In the genomic region with DNA sequence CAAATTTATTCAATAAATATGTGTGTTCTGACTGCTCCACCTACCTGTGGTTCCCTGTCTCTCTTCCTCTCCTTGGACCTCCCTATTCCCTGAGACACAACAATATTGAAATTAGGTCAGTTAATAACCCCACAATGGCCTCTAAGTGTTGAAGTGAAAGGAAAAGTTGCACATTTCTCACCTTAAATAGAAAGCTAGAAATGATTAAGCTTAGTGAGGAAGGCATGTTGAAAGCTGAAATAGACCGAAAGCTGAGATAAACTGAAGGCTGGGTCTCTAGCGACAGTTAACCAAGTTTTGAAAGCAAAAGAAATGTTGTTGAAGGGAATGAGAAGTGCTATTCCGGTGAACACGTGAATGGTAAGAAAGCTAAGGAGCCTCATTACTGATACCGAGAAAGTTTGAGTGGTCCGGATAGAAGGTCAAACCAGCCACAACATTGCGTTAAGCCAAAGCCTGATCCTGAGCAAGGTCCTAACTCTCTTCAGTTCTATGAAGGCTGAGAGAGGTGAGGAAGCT, we compare ENCODE assay signal across 14 cellular contexts. TPM values are rescaled to one million over a fixed set of nuclear protein-coding genes. Genes with fewer than 3 reads are reported as not detected.
DNase-seq lines count a peak whose midpoint lies in the region; ATAC-seq and FAIRE-seq lines count a peak whose summit lies in the region.
"Had no signal": no experiment of that assay in that cellular context is flagged by ENCODE, and none has a peak within 500 bp of the region (broad histone marks: within the 10 kb centered on the region; RNA-seq: fewer than 3 reads in every experiment).

No MANE protein-coding gene starts in this region.

- no peak for ATAC-seq in CD4-positive, CD25-positive, alpha-beta regulatory T cell (ENCODE audit: low read depth in 2 of 2)
- peak; percentile 94 for ATAC-seq in GM18907 (IDR thresholded peaks at IDR 0.05; ENCODE audit: unreplicated experiment)
- peak; percentile 93 for ATAC-seq in HG02623 (IDR thresholded peaks at IDR 0.05; ENCODE audit: unreplicated experiment)
- peak; percentile 93 for ATAC-seq in HG03558 (IDR thresholded peaks at IDR 0.05; ENCODE audit: extremely low read depth, unreplicated experiment)
- ATAC-seq: lower lobe of right lung had no signal

- DNase-seq in CD4-positive, CD25-positive, alpha-beta regulatory T cell = peak in 1 of 3 donors; percentile 56
- no peak for DNase-seq in RCC 7860 (ENCODE audit: low spot score)
- no peak for DNase-seq in dermis blood vessel endothelial cell
- no peak for DNase-seq in ecto neural progenitor cell (ENCODE audit: low spot score)
- no peak for DNase-seq in RPMI8226
- DNase-seq: activated naive CD4-positive, alpha-beta T cell treated with Interleukin-2 at 50 U/mL for 16 hours; lower lobe of right lung; substantia nigra had no signal

- no peaks in the 10 kb centered on the region for H3K36me3 Mint-ChIP-seq in CD4-positive, CD25-positive, alpha-beta regulatory T cell

- peaks cover 0 to 9% (median 8%) of the 10 kb centered on the region in 4 donors for H3K4me1 Mint-ChIP-seq in CD4-positive, CD25-positive, alpha-beta regulatory T cell

- H3K27ac Mint-ChIP-seq in CD4-positive, CD25-positive, alpha-beta regulatory T cell = peak overlapping the region; percentile 29 to 71 (median 44)

- H3K27me3 Mint-ChIP-seq in CD4-positive, CD25-positive, alpha-beta regulatory T cell = peaks cover 4% of the 10 kb centered on the region

- peak overlapping the region; percentile 27 for H3K4me3 ChIP-seq in CD4-positive, CD25-positive, alpha-beta regulatory T cell (ENCODE audit: low read depth, low read length)
- H3K4me3 ChIP-seq: lower lobe of right lung, SJSA1, skin epidermis had no signal

- no peaks in the 10 kb centered on the region for H3K36me3 ChIP-seq in CD4-positive, CD25-positive, alpha-beta regulatory T cell (ENCODE audit: control insufficient read depth, insufficient read depth, low read length)
- H3K36me3 ChIP-seq: lower lobe of right lung, SJSA1 had no signal

- no peak overlapping the region for H3K27ac ChIP-seq in CD4-positive, CD25-positive, alpha-beta regulatory T cell (ENCODE audit: insufficient read depth, low read length, poor library complexity, severe bottlenecking)
- H3K27ac ChIP-seq: lower lobe of right lung, SJSA1 had no signal

- peaks cover 0 to 2% (median 0%) of the 10 kb centered on the region in 7 donors for H3K9me3 Mint-ChIP-seq in CD4-positive, CD25-positive, alpha-beta regulatory T cell

- no peaks in the 10 kb centered on the region for H3K27me3 ChIP-seq in CD4-positive, CD25-positive, alpha-beta regulatory T cell (ENCODE audit: control insufficient read depth, insufficient read depth, low read length)
- H3K27me3 ChIP-seq: SJSA1 had no signal

- no peaks in the 10 kb centered on the region for H3K9me3 ChIP-seq in CD4-positive, CD25-positive, alpha-beta regulatory T cell (ENCODE audit: control insufficient read depth in 2 of 2, low read length in 2 of 2)
- H3K9me3 ChIP-seq: lower lobe of right lung, SJSA1 had no signal

- FAIRE-seq in RCC 7860 (lab: Jason Lieb, UNC) = no peak
- FAIRE-seq: H1 had no signal

- H3K4me3 Mint-ChIP-seq in CD4-positive, CD25-positive, alpha-beta regulatory T cell = peak overlapping the region in 3 of 4 donors; percentile 62 to 65 (median 64)

- H3K4me1 ChIP-seq in CD4-positive, CD25-positive, alpha-beta regulatory T cell (ENCODE audit: control insufficient read depth, insufficient read depth, low read length, poor library complexity, severe bottlenecking) = peaks cover 6% of the 10 kb centered on the region

RNA-seq across cellular contexts. Expression of a gene that starts 34.1 kb away (rescaled TPM):
- total RNA-seq in CD4-positive, CD25-positive, alpha-beta regulatory T cell = 1.7 TPM
- polyA plus RNA-seq in CD4-positive, CD25-positive, alpha-beta regulatory T cell = 1 to 10 TPM; 1.1 to 2.9 (median 2.7) TPM
- total RNA-seq in dermis blood vessel endothelial cell = 0.28 and 0.34 TPM in 2 replicates

Comparison
In these comparisons a context has a peak if more than half of its experiments do, and no peak if none do; other contexts are left out.
1. ATAC-seq: peak in GM18907 (single experiment), HG02623 (single experiment) and HG03558 (single experiment); none in CD4-positive, CD25-positive, alpha-beta regulatory T cell (0 of 2).